ENCODE assay signal across 9 cellular contexts in the genomic region with DNA sequence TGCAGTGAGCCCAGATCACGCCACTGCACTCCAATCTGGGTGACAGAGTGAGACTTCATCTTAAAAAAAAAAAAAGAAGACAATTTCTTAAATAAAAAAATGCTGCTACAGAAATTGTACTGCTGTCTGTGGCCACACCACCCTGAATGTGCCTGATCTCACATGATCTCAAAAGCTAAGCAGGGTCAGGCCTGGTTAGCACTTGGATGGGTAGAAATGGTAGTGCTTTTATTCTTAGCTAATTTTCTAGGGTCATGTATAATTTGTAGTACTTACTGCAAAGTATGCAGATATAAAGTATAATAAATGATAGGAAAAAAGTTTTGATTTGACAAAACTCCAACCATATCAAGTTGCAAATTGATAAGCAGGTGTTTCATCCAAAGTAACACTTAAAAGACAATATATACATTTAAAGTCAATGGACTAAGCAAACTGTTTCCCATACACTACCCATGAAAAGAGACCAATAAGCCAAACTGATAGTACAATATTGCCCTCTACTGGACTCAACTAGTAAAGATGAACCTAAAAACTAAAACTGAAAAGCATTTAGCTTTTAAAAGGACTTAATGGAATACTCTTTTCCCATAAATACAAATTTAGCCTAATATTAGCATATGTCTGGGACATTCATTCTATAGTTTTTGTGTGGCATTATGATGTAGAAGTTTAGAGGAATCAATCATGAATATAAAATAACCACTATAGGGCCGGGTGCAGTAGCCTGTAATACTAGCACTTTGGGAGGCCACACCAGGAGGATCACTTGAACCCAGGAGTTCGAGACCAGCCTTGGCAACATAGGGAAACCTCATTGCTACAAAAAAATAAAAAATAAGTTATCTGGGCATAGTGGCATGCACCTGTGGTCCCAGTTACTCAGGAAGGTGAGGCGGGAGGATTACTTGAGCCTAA. TPM values are rescaled to one million over a fixed set of nuclear protein-coding genes. Genes with fewer than 3 reads are reported as not detected.
A peak's percentile ranks its signal among the peaks of the same experiment; 100 is the strongest.
DNase-seq lines count a peak whose midpoint lies in the region; ATAC-seq and TF ChIP-seq lines count a peak whose summit lies in the region.
"Had no signal": no experiment of that assay in that cellular context is flagged by ENCODE, and none has a peak within 500 bp of the region (broad histone marks: within the 10 kb centered on the region; RNA-seq: fewer than 3 reads in every experiment).

No MANE protein-coding gene starts in this region.

- TF ChIP-seq CTCF in cardiac fibroblast (IDR thresholded peaks at IDR 0.05; ENCODE audit: low read depth, low read length) = peak; percentile 50

- ATAC-seq in HG03469 (IDR thresholded peaks at IDR 0.05; ENCODE audit: unreplicated experiment) = peak; percentile 54
- no peak for ATAC-seq in GM19467 (IDR thresholded peaks at IDR 0.05; ENCODE audit: unreplicated experiment)
- no peak for ATAC-seq in GM21786 (IDR thresholded peaks at IDR 0.05; ENCODE audit: unreplicated experiment)

- DNase-seq in NCI-H1436 (lab: John Stamatoyannopoulos, UW) (peak; percentile 41), NCI-H1436 treated with DMSO at 0.1 percent for 48 hours (lab: John Stamatoyannopoulos, UW) (no peak), NCI-H82 (lab: John Stamatoyannopoulos, UW) (peak; percentile 75), cardiac fibroblast (ENCODE audit: low read depth in 2 of 2) (peak; percentile 67 to 73), lung microvascular endothelial cell (ENCODE audit: low read depth in 2 of 2) (peak; percentile 62 to 77)

- H3K4me3 ChIP-seq in cardiac fibroblast (replicated peaks in 1 of 2; ENCODE audit: low read depth in 2 of 2, low read length in 2 of 2) = no peak overlapping the region
- H3K4me3 ChIP-seq: BLaER1 had no signal

RNA-seq across cellular contexts. Expression of gene PEX13, which starts 18.6 kb away (rescaled TPM):
- 27.2 and 41.9 TPM in 2 replicates for total RNA-seq in lung microvascular endothelial cell

RNA-seq across cellular contexts. Expression of gene PUS10, which starts 19.2 kb away (rescaled TPM):
- total RNA-seq in lung microvascular endothelial cell = 6.3 and 6.7 TPM in 2 replicates
